7 cellular contexts compared by ENCODE assay signal in genomic region chr4:122827258-122827887, GRCh38. TPM values are rescaled to one million over a fixed set of nuclear protein-coding genes. Genes with fewer than 3 reads are reported as not detected.
A peak's percentile ranks its signal among the peaks of the same experiment; 100 is the strongest.
DNase-seq lines count a peak whose midpoint lies in the region; ATAC-seq and TF ChIP-seq lines count a peak whose summit lies in the region.

No MANE protein-coding gene starts in this region.

- H3K27ac Mint-ChIP-seq in activated B cell treated with CpG ODN at 0.5 μM for 24 hours, result no peak overlapping the region
- peak overlapping the region; percentile 69 for H3K27ac Mint-ChIP-seq in mesothelial cell of epicardium

- H3K4me1 Mint-ChIP-seq in activated B cell treated with CpG ODN at 0.5 μM for 24 hours (peaks cover 18% of the 10 kb centered on the region), mesothelial cell of epicardium (peaks cover 15% of the 10 kb centered on the region)

- intact Hi-C loops in activated B cell treated with CpG ODN at 0.5 μM for 24 hours (cut with micrococcal nuclease), result loop anchor here (5.0 kb wide), 1 partner anchor 70 kb away; no protein-coding TSS in a partner anchor

- CTCF ChIA-PET in activated B cell treated with CpG ODN at 0.5 μM for 24 hours (lab: Charles Lee), result no interaction called here

- POLR2A ChIA-PET in activated B cell treated with CpG ODN at 0.5 μM for 24 hours (lab: Charles Lee), result no interaction called here

- H3K27ac ChIP-seq in thymus (ENCODE audit: low read depth), result peak overlapping the region; percentile 15

- 1% methylated on average over 58 of the region's 58 CpGs for WGBS in thymus

- ATAC-seq in GM21447 (IDR thresholded peaks at IDR 0.05; ENCODE audit: unreplicated experiment) (peak; percentile 66), activated B cell treated with CpG ODN at 0.5 μM for 24 hours (ENCODE audit: low read depth) (peak; percentile 54)

- H3K4me3 Mint-ChIP-seq in activated B cell treated with CpG ODN at 0.5 μM for 24 hours (peak overlapping the region; percentile 81), mesothelial cell of epicardium (peak overlapping the region; percentile 85)

- peaks cover 5% of the 10 kb centered on the region for H3K9me3 Mint-ChIP-seq in activated B cell treated with CpG ODN at 0.5 μM for 24 hours
- H3K9me3 Mint-ChIP-seq in mesothelial cell of epicardium, result no peaks in the 10 kb centered on the region

- H3K9me3 ChIP-seq in thymus (ENCODE audit: control insufficient read depth), result no peaks in the 10 kb centered on the region

- H3K4me1 ChIP-seq in thymus (ENCODE audit: control insufficient read depth, insufficient read depth, low read length), result no peaks in the 10 kb centered on the region

- H3K27me3 Mint-ChIP-seq in activated B cell treated with CpG ODN at 0.5 μM for 24 hours (peaks cover 65% of the 10 kb centered on the region), mesothelial cell of epicardium (ENCODE audit: low read depth) (peaks cover 13% of the 10 kb centered on the region)

- no peaks in the 10 kb centered on the region for H3K36me3 ChIP-seq in thymus (ENCODE audit: control insufficient read depth, insufficient read depth)

- peak; percentile 1; the same call in 1 of the 2 replicates for TF ChIP-seq CTCF in GM12874 (IDR thresholded peaks at IDR 0.05; ENCODE audit: insufficient read depth, low read depth, low read length)
- TF ChIP-seq CTCF in activated B cell treated with CpG ODN at 0.5 μM for 24 hours (IDR thresholded peaks at IDR 0.05), result no peak
- no peak for TF ChIP-seq CTCF in mesothelial cell of epicardium (IDR thresholded peaks at IDR 0.05; ENCODE audit: unreplicated experiment)

- H3K27me3 ChIP-seq in thymus (ENCODE audit: control insufficient read depth, insufficient read depth), result peaks cover 56% of the 10 kb centered on the region

- H3K4me3 ChIP-seq in thymus (ENCODE audit: low read length), result peak overlapping the region; percentile 46

- peak; percentile 41 for DNase-seq in HPDE6-E6E7 (ENCODE audit: extremely low spot score)
- peak; percentile 43 for DNase-seq in activated B cell treated with CpG ODN at 0.5 μM for 24 hours
- DNase-seq in epidermal melanocyte (ENCODE audit: insufficient read length, low spot score), result peak; percentile 18
- DNase-seq in mesothelial cell of epicardium (ENCODE audit: low spot score in 2 of 2, unreplicated experiment in 2 of 2), result peak; percentile 22 to 50

- H3K36me3 Mint-ChIP-seq in activated B cell treated with CpG ODN at 0.5 μM for 24 hours (ENCODE audit: low read depth) (no peaks in the 10 kb centered on the region), mesothelial cell of epicardium (no peaks in the 10 kb centered on the region)

RNA-seq across cellular contexts. Expression of gene FGF2, which starts 0.7 kb away (rescaled TPM):
- 0.10 and 0.29 TPM in 2 replicates for total RNA-seq in activated B cell treated with CpG ODN at 0.5 μM for 24 hours
- 11.3 to 13.0 TPM (median 11.9 TPM) in 3 replicates for total RNA-seq in mesothelial cell of epicardium
- polyA plus RNA-seq in thymus, result 3.7 TPM

Comparison
In these comparisons a context has a peak if more than half of its experiments do, and no peak if none do; other contexts are left out.
1. Peak in every context shown above with its lines: DNase-seq, ATAC-seq, H3K4me3 ChIP-seq and H3K27ac ChIP-seq.